34 cellular contexts compared by ENCODE assay signal in the genomic region with DNA sequence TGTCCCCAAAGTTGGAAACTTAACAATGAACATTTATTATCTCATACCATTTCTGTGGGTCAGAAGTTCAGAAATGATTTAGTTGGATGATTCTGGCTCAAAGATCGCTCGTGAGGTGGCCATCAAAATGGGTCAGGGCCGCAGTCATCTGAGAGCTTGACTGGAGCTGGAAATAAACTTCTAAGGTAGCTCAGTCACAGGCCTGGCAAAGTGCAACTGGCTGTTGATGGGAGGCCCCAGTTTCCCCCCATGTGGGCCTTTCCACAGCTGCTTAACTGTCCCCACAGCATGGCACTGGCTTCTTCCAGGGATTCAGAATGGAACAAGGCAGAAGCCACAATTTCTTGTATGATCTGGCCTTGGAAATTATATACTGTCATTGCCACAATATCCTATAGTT.
"Had no signal": no experiment of that assay in that cellular context is flagged by ENCODE, and none has a peak within 500 bp of the region (broad histone marks: within the 10 kb centered on the region; RNA-seq: fewer than 3 reads in every experiment).

No MANE protein-coding gene starts in this region.

- DNase-seq: Karpas-422, Kasumi-1, MG63, MM.1S, MV-4-11, NCI-H1048, NCI-H1092, NCI-H1092 treated with DMSO at 0.1 percent for 48 hours, NCI-H1105, NCI-H1105 treated with DMSO at 0.1 percent for 48 hours, NCI-H1417, NCI-H1417 treated with DMSO at 0.1 percent for 48 hours, NCI-H1436, NCI-H1436 treated with DMSO at 0.1 percent for 48 hours, NCI-H146, NCI-H1694, NCI-H1694 treated with DMSO at 0.1 percent for 48 hours, NCI-H187, NCI-H187 treated with DMSO at 0.1 percent for 48 hours, NCI-H1930, NCI-H2029, NCI-H2029 treated with DMSO at 0.1 percent for 48 hours, NCI-H2081, NCI-H2081 treated with DMSO at 0.1 percent for 48 hours, NCI-H2107, NCI-H2171, NCI-H2171 treated with DMSO at 0.1 percent for 48 hours, NCI-H2227 treated with DMSO at 0.1 percent for 48 hours, NCI-H226, NCI-H345, NCI-H446, NCI-H446 treated with DMSO at 0.1 percent for 48 hours, NCI-H510A, NCI-H510A treated with DMSO at 0.1 percent for 48 hours had no signal
